34 cellular contexts compared by ENCODE assay signal in genomic region chr2:177874678-177875077, GRCh38.
"Had no signal": no experiment of that assay in that cellular context is flagged by ENCODE, and none has a peak within 500 bp of the region (broad histone marks: within the 10 kb centered on the region; RNA-seq: fewer than 3 reads in every experiment).

No MANE protein-coding gene starts in this region.

- H3K4me1 ChIP-seq: adrenal gland had no signal

- H3K4me3 ChIP-seq: adrenal gland, body of pancreas, breast epithelium had no signal

- H3K27ac ChIP-seq: adrenal gland, body of pancreas, brain microvascular endothelial cell, breast epithelium, VCaP had no signal

- FAIRE-seq: astrocyte, TTC549 had no signal

- DNase-seq: activated B cell treated with CpG ODN at 0.5 μM for 24 hours; activated CD4-positive, alpha-beta memory T cell treated with anti-CD3 and anti-CD28 coated beads for 36 hours; activated CD4-positive, alpha-beta T cell treated with anti-CD3 and anti-CD28 coated beads for 4 hours; activated CD4-positive, alpha-beta T cell treated with anti-CD3 and anti-CD28 coated beads, Interleukin-2, amount 10 ng/mL, durations not matched to agents 24 days and 14 days; activated CD4-positive, alpha-beta T cell treated with anti-CD3 and anti-CD28 coated beads, Interleukin-2, amount 50 U/mL, for 1 hour; activated CD4-positive, alpha-beta T cell treated with anti-CD3 and anti-CD28 coated beads, Interleukin-2, amount 50 U/mL, for 4 hours; activated CD4-positive, CD25-positive, alpha-beta regulatory T cell treated with anti-CD3 and anti-CD28 coated beads, Interleukin-2, amount 50 U/mL, for 72 hours; activated CD8-positive, alpha-beta memory T cell treated with anti-CD3 and anti-CD28 coated beads, Interleukin-2, amount 50 U/mL, for 4 hours; activated CD8-positive, alpha-beta T cell treated with anti-CD3 and anti-CD28 coated beads for 36 hours; activated effector memory CD4-positive, alpha-beta T cell treated with anti-CD3 and anti-CD28 coated beads, Interleukin-2, amount 50 U/mL, for 16 hours; activated gamma-delta T cell treated with Interleukin-2 at 50 U/mL for 16 hours; activated naive CD4-positive, alpha-beta T cell; activated naive CD4-positive, alpha-beta T cell treated with anti-CD3 and anti-CD28 coated beads for 36 hours; activated naive CD4-positive, alpha-beta T cell treated with anti-CD3 and anti-CD28 coated beads, Interleukin-2, amount 50 U/mL, for 16 hours; activated naive CD8-positive, alpha-beta T cell treated with anti-CD3 and anti-CD28 coated beads for 36 hours; activated T-cell treated with anti-CD3 and anti-CD28 coated beads for 4 hours; activated T-cell treated with anti-CD3 and anti-CD28 coated beads, Interleukin-2, amount 50 U/mL, for 1 hour; activated T-cell treated with anti-CD3 and anti-CD28 coated beads, Interleukin-2, amount 50 U/mL, for 4 hours; activated T-cell treated with anti-CD3 and anti-CD28 coated beads, Interleukin-2, amount 50 U/mL, for 72 hours; adrenal gland; amniotic stem cell; aorta; body of pancreas; brain microvascular endothelial cell; central memory CD4-positive, alpha-beta T cell; T-helper 1 cell; T-helper 2 cell; T-helper 9 cell had no signal

- H3K36me3 ChIP-seq: adrenal gland, brain microvascular endothelial cell, breast epithelium had no signal

- H3K9me3 ChIP-seq: adrenal gland, body of pancreas, breast epithelium had no signal

- ATAC-seq: activated CD8-positive, alpha-beta T cell treated with anti-CD3 and anti-CD28 coated beads for 36 hours; activated naive CD4-positive, alpha-beta T cell treated with anti-CD3 and anti-CD28 coated beads, Interleukin-2, amount 50 U/mL, for 72 hours; activated T-cell treated with anti-CD3 and anti-CD28 coated beads, Interleukin-2, amount 50 U/mL, for 4 hours; activated T-cell treated with anti-CD3 and anti-CD28 coated beads, Interleukin-2, amount 50 U/mL, for 72 hours; activated T-helper 17 cell treated with anti-CD3 and anti-CD28 coated beads, Interleukin-2, amount 50 U/mL, for 72 hours; body of pancreas had no signal

- H3K27me3 ChIP-seq: adrenal gland, body of pancreas, brain microvascular endothelial cell, breast epithelium had no signal
